Comparison of ENCODE assay signal across 7 cellular contexts in genomic region chr9:99106044-99106375, GRCh38. TPM values are rescaled to one million over a fixed set of nuclear protein-coding genes. Genes with fewer than 3 reads are reported as not detected.
DNase-seq lines count a peak whose midpoint lies in the region; ATAC-seq, FAIRE-seq and TF ChIP-seq lines count a peak whose summit lies in the region.

No MANE protein-coding gene starts in this region.

- H3K36me3 Mint-ChIP-seq in activated naive CD8-positive, alpha-beta T cell: peaks cover 2% of the 10 kb centered on the region
- H3K36me3 Mint-ChIP-seq in immature natural killer cell: peaks cover 0 to 4% (median 3%) of the 10 kb centered on the region in 3 donors

- H3K9me3 ChIP-seq in HUES48 (ENCODE audit: control insufficient read depth, insufficient read depth, low read length): no peaks in the 10 kb centered on the region
- no peaks in the 10 kb centered on the region for H3K9me3 ChIP-seq in stomach smooth muscle (ENCODE audit: control insufficient read depth in 2 of 2, low read length in 2 of 2)

- no peaks in the 10 kb centered on the region; the same call in 1 of the 2 replicates for H3K36me3 ChIP-seq in HUES48 (ENCODE audit: control insufficient read depth, insufficient read depth, low read length)
- H3K36me3 ChIP-seq in stomach smooth muscle (ENCODE audit: control insufficient read depth in 2 of 2, insufficient read depth in 2 of 2, low read length in 2 of 2): no peaks in the 10 kb centered on the region

- H3K4me3 ChIP-seq in HUES48 (ENCODE audit: low read depth, low read length) (peak overlapping the region; percentile 72), stomach smooth muscle (ENCODE audit: low read length in 2 of 2) (peak overlapping the region; percentile 80 to 82)

- H3K4me1 Mint-ChIP-seq in activated naive CD8-positive, alpha-beta T cell (ENCODE audit: low read depth): peaks cover 59% of the 10 kb centered on the region
- H3K4me1 Mint-ChIP-seq in immature natural killer cell: peaks cover 78 to 87% of the 10 kb centered on the region in 2 donors

- peak overlapping the region; percentile 88 for H3K4me3 Mint-ChIP-seq in activated naive CD8-positive, alpha-beta T cell
- H3K4me3 Mint-ChIP-seq in immature natural killer cell: peak overlapping the region; percentile 86 to 96 (median 92)

- peak overlapping the region; percentile 73 for H3K27ac Mint-ChIP-seq in activated naive CD8-positive, alpha-beta T cell
- peak overlapping the region; percentile 87 to 93 (median 90) for H3K27ac Mint-ChIP-seq in immature natural killer cell

- H3K27ac ChIP-seq in HUES48 (ENCODE audit: low read depth, low read length): peak overlapping the region; percentile 61
- peak overlapping the region; percentile 63 for H3K27ac ChIP-seq in stomach smooth muscle (ENCODE audit: low read length)

- H3K4me1 ChIP-seq in HUES48 (ENCODE audit: control insufficient read depth, insufficient read depth, low read length): peaks cover 17% of the 10 kb centered on the region
- H3K4me1 ChIP-seq in stomach smooth muscle (ENCODE audit: control insufficient read depth, insufficient read depth, low read length): peaks cover 15% of the 10 kb centered on the region

- TF ChIP-seq POLR2A in GM12892 (IDR thresholded peaks at IDR 0.05; ENCODE audit: low read depth, low read length): no peak

- FAIRE-seq in GM12892 (lab: Jason Lieb, UNC): no peak

- DNase-seq in immature natural killer cell (no peak), T-helper 9 cell (no peak), GM12892 (ENCODE audit: insufficient read length) (no peak)

- H3K9me3 Mint-ChIP-seq in activated naive CD8-positive, alpha-beta T cell (ENCODE audit: low read depth): no peaks in the 10 kb centered on the region
- no peaks in the 10 kb centered on the region for H3K9me3 Mint-ChIP-seq in immature natural killer cell

- peak overlapping the region; percentile 56 for H3K9ac ChIP-seq in HUES48 (ENCODE audit: low read depth, low read length)
- peak overlapping the region; percentile 76 to 81 for H3K9ac ChIP-seq in stomach smooth muscle (ENCODE audit: low read length in 2 of 2)

- H3K27me3 ChIP-seq in HUES48 (ENCODE audit: control insufficient read depth, insufficient read depth, low read length) (peaks cover 13% of the 10 kb centered on the region), stomach smooth muscle (ENCODE audit: control insufficient read depth in 1 of 2, insufficient read depth in 2 of 2, low read length in 2 of 2) (no peaks in the 10 kb centered on the region)

- ATAC-seq in HG02759 (IDR thresholded peaks at IDR 0.05; ENCODE audit: unreplicated experiment): no peak

- H3K27me3 Mint-ChIP-seq in activated naive CD8-positive, alpha-beta T cell: no peaks in the 10 kb centered on the region
- H3K27me3 Mint-ChIP-seq in immature natural killer cell (ENCODE audit: low read depth in 3 of 3): peaks cover 3 to 11% (median 4%) of the 10 kb centered on the region in 3 donors

RNA-seq across cellular contexts. Expression of gene TGFBR1, which starts 1.1 kb away (rescaled TPM):
- 10 to 100 TPM; 34.2 to 71.0 (median 67.8) TPM for polyA plus RNA-seq in immature natural killer cell
- polyA plus RNA-seq in GM12892 (2012; ENCODE audit: missing spikeins): 15.0 TPM
